ENCODE assay signal across 8 cellular contexts in the genomic region with DNA sequence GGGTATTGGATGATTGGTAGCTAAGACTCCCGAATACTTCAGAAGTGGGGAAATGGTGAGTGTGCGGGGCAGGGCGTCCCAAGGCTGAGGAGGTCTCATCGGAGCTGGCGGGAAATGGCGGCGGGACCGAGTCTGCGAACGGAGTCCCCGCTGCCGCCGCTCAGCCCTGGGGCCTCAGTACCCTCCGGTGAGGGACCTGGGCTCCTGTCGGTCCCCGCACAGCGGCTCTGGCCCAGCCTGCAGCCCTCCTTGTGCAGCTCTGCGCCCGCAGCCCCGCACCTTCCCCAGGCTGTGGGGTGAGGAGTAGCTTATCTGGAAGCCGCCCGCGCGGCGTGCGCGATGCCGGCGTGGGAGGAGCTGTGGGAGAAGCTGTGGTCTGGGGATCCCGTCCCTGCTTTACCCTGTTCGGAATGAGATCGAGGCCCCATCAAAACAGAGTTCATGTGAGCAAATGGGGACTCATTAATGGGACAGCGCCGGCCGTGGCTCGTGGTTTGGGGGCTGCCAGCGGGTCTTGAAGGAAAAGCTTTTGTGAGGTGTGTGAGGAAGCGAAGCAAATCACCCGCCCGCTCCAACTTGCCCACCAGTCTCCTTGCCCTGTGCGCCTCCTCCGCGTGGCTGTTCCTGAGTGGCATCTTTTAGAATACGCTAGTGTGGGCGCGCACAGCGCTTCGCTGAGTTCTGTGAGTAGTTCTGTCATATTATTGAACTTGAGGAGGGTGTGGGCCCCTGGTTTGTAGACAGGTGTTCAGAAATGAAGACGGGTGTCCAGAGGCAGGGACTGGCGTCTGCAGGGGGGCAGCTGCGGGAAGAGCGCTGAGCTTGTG.
DNase-seq lines count a peak whose midpoint lies in the region; ATAC-seq and TF ChIP-seq lines count a peak whose summit lies in the region.

No MANE protein-coding gene starts in this region.

- H3K36me3 ChIP-seq in SK-N-MC (ENCODE audit: insufficient read depth, low read length) = peaks cover 40% of the 10 kb centered on the region

- TF ChIP-seq CTCF in astrocyte of the spinal cord (IDR thresholded peaks at IDR 0.05; ENCODE audit: low read depth, low read length) = no peak

- H3K27ac ChIP-seq in SK-N-MC = peak overlapping the region; percentile 66; the same call in 1 of the 2 replicates

- peak overlapping the region; percentile 80 for H3K9ac ChIP-seq in SK-N-MC (ENCODE audit: insufficient read length)

- DNase-seq in SK-N-MC (ENCODE audit: low read depth, low spot score) (no peak), astrocyte of the spinal cord (ENCODE audit: low read depth, low spot score) (peak; percentile 45), inferior parietal cortex (ENCODE audit: extremely low spot score) (peak; percentile 5), NCI-H2196 (lab: John Stamatoyannopoulos, UW; ENCODE audit: unreplicated experiment) (no peak), MV-4-11 (lab: John Stamatoyannopoulos, UW) (no peak)
- DNase-seq in stimulated activated CD4-positive, alpha-beta T cell treated with anti-CD3 and anti-CD28 coated beads, Interleukin-15, amount 100 ng/mL, for 48 hours (ENCODE audit: low read depth in 2 of 2) = peak; percentile 38 to 41

- H3K9me3 ChIP-seq in SK-N-MC (ENCODE audit: low read depth, low read length) = peaks cover 19% of the 10 kb centered on the region; the same call in 1 of the 2 replicates

- in situ Hi-C loops in astrocyte of the spinal cord (cut with HindIII; ENCODE audit: low sequenced_read_pairs) = no loop called here

- ATAC-seq in GM18517 (IDR thresholded peaks at IDR 0.05; ENCODE audit: unreplicated experiment) (peak; percentile 30), HG02840 (IDR thresholded peaks at IDR 0.05; ENCODE audit: low FRiP score, unreplicated experiment) (peak; percentile 40)

- H3K4me3 ChIP-seq in SK-N-MC (peak overlapping the region; percentile 88), astrocyte of the spinal cord (ENCODE audit: low read depth, low read length) (peak overlapping the region; percentile 85)

Comparison
In these comparisons a context has a peak if more than half of its experiments do, and no peak if none do; other contexts are left out.
1. DNase-seq: peak in astrocyte of the spinal cord (single experiment), inferior parietal cortex (single experiment) and stimulated activated CD4-positive, alpha-beta T cell treated with anti-CD3 and anti-CD28 coated beads, Interleukin-15, amount 100 ng/mL, for 48 hours (2 of 2); none in SK-N-MC (single experiment), NCI-H2196 (single experiment) and MV-4-11 (single experiment).